In the genomic region with DNA sequence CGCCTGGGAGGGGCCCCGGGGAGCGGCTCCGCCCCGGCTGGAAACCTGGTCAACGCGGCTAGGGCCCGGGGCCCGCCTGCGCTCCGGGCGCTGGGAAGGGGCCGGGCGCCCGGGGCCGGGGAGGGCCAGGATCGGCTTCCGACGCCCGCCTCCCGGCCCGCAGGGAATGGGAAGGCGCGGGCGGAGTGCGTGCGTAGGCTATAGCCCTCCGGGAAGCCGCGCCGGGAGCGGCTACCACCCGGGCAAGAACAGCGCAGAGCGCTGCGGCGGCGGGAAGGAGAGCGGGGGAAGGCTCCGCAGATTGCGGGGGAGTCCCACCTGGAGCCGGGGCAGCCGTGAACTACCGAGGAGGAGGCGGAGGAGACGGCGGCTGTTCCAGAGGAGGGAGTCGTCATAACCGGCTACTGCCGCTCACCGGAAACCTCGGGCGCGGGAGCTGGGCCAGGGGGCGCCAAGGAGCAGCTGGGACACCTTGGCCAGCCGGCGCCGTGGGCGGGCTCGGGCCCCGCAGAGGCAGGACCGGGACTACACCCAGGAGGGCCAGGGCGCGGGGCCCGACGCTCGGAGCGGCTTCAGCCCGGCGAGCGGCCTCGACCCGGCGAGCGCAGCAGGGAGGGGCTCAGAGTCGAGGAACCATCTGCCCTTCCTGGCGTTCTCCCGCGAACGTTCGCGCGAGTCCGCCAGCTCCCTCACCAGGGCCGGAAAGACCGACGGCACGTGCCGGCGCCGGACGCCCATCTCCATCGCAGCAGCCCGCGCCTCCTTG, we compare ENCODE assay signal across 8 cellular contexts. TPM values are rescaled to one million over a fixed set of nuclear protein-coding genes. Genes with fewer than 3 reads are reported as not detected.
DNase-seq lines count a peak whose midpoint lies in the region; ATAC-seq, FAIRE-seq and TF ChIP-seq lines count a peak whose summit lies in the region.

A gene (minus strand): TSS at position 429 of the 766 bp plus-strand sequence. CDS start 3,838 bp downstream, outside the sequence.

- H3K9me1 ChIP-seq in keratinocyte (ENCODE audit: control insufficient read depth, extremely low read depth, insufficient read depth, low read length): no peaks in the 10 kb centered on the region

- WGBS in A549 (ENCODE audit: missing lambda C conversion rate): 8% methylated on average over 7 of the region's 95 CpGs

- H3K9ac ChIP-seq in keratinocyte (ENCODE audit: control insufficient read depth, extremely low read depth, insufficient read depth, low read length): peak within 1 kb of the TSS; percentile 87

- TF ChIP-seq EP300 in A549 (IDR thresholded peaks at IDR 0.05): no peak

- peak within 1 kb of the TSS; percentile 89 to 100 for H3K27ac ChIP-seq in A549
- peak within 1 kb of the TSS; percentile 91 for H3K27ac ChIP-seq in keratinocyte (ENCODE audit: control insufficient read depth, insufficient read depth, low read length)

- H3K9me3 ChIP-seq in A549 (no peaks in the 10 kb centered on the region), keratinocyte (ENCODE audit: control insufficient read depth, low read depth, low read length) (no peaks in the 10 kb centered on the region)

- 0 out of 5 replicates have a peak, but pooled peaks of 1 of the 2 experiments have one; percentile 19 for TF ChIP-seq RAD21 in A549 (conservative IDR thresholded peaks at IDR 0.05 in 1 of 2, IDR thresholded peaks at IDR 0.05 in 1 of 2)

- dilution Hi-C loops in keratinocyte (cut with MboI; ENCODE audit: extremely low pct_ligation_motif_present, low sequenced_read_pairs): no loop called here

- DNase-seq in A549 (ENCODE audit: low read depth in 1 of 2, low spot score in 1 of 2): peak; percentile 72 to 84
- DNase-seq in GM18507 (ENCODE audit: extremely low spot score, insufficient read length, low read depth): peak; percentile 74
- peak; percentile 84 for DNase-seq in NCI-H2227 (lab: John Stamatoyannopoulos, UW; ENCODE audit: unreplicated experiment)
- peak; percentile 58 for DNase-seq in activated CD4-positive, CD25-positive, alpha-beta regulatory T cell treated with anti-CD3 and anti-CD28 coated beads, Interleukin-2, amount 50 U/mL, for 16 hours (ENCODE audit: low read depth, low spot score)
- peak; percentile 72 for DNase-seq in central memory CD4-positive, alpha-beta T cell
- no peak for DNase-seq in keratinocyte (ENCODE audit: low read depth, low spot score)
- peak; percentile 68 to 77 for DNase-seq in stimulated activated CD4-positive, alpha-beta T cell treated with anti-CD3 and anti-CD28 coated beads, Interleukin-15, amount 100 ng/mL, for 48 hours (ENCODE audit: low read depth in 2 of 2)

- peaks cover 7 to 8% of the 10 kb centered on the region in 2 experiments for H3K36me3 ChIP-seq in keratinocyte (ENCODE audit: control insufficient read depth in 2 of 2, extremely low read depth in 1 of 2, insufficient read depth in 2 of 2, low read length in 2 of 2)

- H3K4me1 ChIP-seq in A549: peaks cover 13% of the 10 kb centered on the region; the same call in 2 of the 3 replicates
- peaks cover 32% of the 10 kb centered on the region for H3K4me1 ChIP-seq in keratinocyte (ENCODE audit: control insufficient read depth, extremely low read depth, insufficient read depth, low read length)

- H4K20me1 ChIP-seq in keratinocyte (ENCODE audit: control insufficient read depth, extremely low read depth, insufficient read depth, low read length): no peaks in the 10 kb centered on the region

- H2AFZ ChIP-seq in keratinocyte (ENCODE audit: control insufficient read depth, low read length): peak within 1 kb of the TSS; percentile 77

- H3K79me2 ChIP-seq in keratinocyte (ENCODE audit: control insufficient read depth, insufficient read depth, low read length): peaks cover 20% of the 10 kb centered on the region

- H3K27me3 ChIP-seq in keratinocyte (ENCODE audit: control insufficient read depth, extremely low read depth, insufficient read depth, low read length): no peaks in the 10 kb centered on the region

- peak; percentile 54 for TF ChIP-seq CTCF in A549 (IDR thresholded peaks at IDR 0.05)
- TF ChIP-seq CTCF in keratinocyte (optimal IDR thresholded peaks at IDR 0.05 in 1 of 3, IDR thresholded peaks at IDR 0.05 in 1 of 3, conservative IDR thresholded peaks at IDR 0.05 in 1 of 3; ENCODE audit: extremely low read depth in 1 of 3, insufficient read depth in 2 of 3, low read length in 3 of 3): peak in 2 of 3 experiments; percentile 69 to 82

- peak within 1 kb of the TSS; percentile 71 for H3K4me2 ChIP-seq in A549
- H3K4me2 ChIP-seq in keratinocyte (ENCODE audit: control insufficient read depth, extremely low read depth, insufficient read depth, low read depth, low read length): peak within 1 kb of the TSS; percentile 77

- no peak for FAIRE-seq in A549 (lab: Jason Lieb, UNC)
- peak; percentile 69 for FAIRE-seq in GM18507 (lab: Jason Lieb, UNC)
- FAIRE-seq in keratinocyte (lab: Jason Lieb, UNC): no peak

- peak within 1 kb of the TSS; percentile 57 for H3K4me3 ChIP-seq in A549
- H3K4me3 ChIP-seq in keratinocyte (ENCODE audit: control insufficient read depth in 2 of 3, extremely low read depth in 1 of 3, insufficient read depth in 2 of 3, low read depth in 1 of 3, low read length in 3 of 3): peak within 1 kb of the TSS; percentile 57 to 70 (median 63)

- TF ChIP-seq POLR2A in A549 (IDR thresholded peaks at IDR 0.05; ENCODE audit: low read length): peak; percentile 46

- CTCF ChIA-PET in A549 (lab: Yijun Ruan, JAX): interaction anchor here (0.7 to 2.1 kb wide), 10 partner anchors 11 to 80 kb away, joined by 3 to 7 read pairs (median 4); no protein-coding TSS in a partner anchor

- POLR2A ChIA-PET in A549 (lab: Yijun Ruan, JAX): interaction anchor here (0.7 to 1.0 kb wide), 2 partner anchors 39 to 71 kb away, joined by 3 to 4 read pairs; a partner anchor contains a TSS

- peak; percentile 94 to 97 for ATAC-seq in A549
- ATAC-seq in HG02973 (IDR thresholded peaks at IDR 0.05; ENCODE audit: unreplicated experiment): peak; percentile 71

TF ChIP-seq in A549, 52 proteins besides CTCF, POLR2A, EP300 and RAD21 (continues in another document):
- no peak for TF ChIP-seq MAFK (IDR thresholded peaks at IDR 0.05; ENCODE audit: partially characterized antibody)
- TF ChIP-seq FOSB (CRISPR knock-in tag; IDR thresholded peaks at IDR 0.05): no peak
- TF ChIP-seq, protein P1, sequence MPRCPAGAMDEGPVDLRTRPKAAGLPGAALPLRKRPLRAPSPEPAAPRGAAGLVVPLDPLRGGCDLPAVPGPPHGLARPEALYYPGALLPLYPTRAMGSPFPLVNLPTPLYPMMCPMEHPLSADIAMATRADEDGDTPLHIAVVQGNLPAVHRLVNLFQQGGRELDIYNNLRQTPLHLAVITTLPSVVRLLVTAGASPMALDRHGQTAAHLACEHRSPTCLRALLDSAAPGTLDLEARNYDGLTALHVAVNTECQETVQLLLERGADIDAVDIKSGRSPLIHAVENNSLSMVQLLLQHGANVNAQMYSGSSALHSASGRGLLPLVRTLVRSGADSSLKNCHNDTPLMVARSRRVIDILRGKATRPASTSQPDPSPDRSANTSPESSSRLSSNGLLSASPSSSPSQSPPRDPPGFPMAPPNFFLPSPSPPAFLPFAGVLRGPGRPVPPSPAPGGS (IDR thresholded peaks at IDR 0.05): no peak
- TF ChIP-seq RNF2 (IDR thresholded peaks at IDR 0.05; ENCODE audit: borderline replicate concordance, low read depth): no peak
- TF ChIP-seq, protein P2, sequence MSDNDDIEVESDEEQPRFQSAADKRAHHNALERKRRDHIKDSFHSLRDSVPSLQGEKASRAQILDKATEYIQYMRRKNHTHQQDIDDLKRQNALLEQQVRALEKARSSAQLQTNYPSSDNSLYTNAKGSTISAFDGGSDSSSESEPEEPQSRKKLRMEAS (IDR thresholded peaks at IDR 0.05): peak; percentile 96; the same call in 1 of the 2 replicates
- TF ChIP-seq HDAC2 (IDR thresholded peaks at IDR 0.05): no peak
- no peak for TF ChIP-seq ZC3H11A (IDR thresholded peaks at IDR 0.05)
- TF ChIP-seq BHLHE40 (IDR thresholded peaks at IDR 0.05; ENCODE audit: low read depth, low read length): peak; percentile 87
- TF ChIP-seq, protein P3, sequence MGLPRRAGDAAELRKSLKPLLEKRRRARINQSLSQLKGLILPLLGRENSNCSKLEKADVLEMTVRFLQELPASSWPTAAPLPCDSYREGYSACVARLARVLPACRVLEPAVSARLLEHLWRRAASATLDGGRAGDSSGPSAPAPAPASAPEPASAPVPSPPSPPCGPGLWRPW (IDR thresholded peaks at IDR 0.05): no peak
- TF ChIP-seq TFCP2L1 (CRISPR knock-in tag; IDR thresholded peaks at IDR 0.05): no peak
- TF ChIP-seq, protein P4, sequence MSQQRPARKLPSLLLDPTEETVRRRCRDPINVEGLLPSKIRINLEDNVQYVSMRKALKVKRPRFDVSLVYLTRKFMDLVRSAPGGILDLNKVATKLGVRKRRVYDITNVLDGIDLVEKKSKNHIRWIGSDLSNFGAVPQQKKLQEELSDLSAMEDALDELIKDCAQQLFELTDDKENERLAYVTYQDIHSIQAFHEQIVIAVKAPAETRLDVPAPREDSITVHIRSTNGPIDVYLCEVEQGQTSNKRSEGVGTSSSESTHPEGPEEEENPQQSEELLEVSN (IDR thresholded peaks at IDR 0.05; ENCODE audit: borderline replicate concordance, low read depth): peak; percentile 94
- TF ChIP-seq TP53 (CRISPR knock-in tag; IDR thresholded peaks at IDR 0.05): no peak
- TF ChIP-seq NFE2L2 (conservative IDR thresholded peaks at IDR 0.05; ENCODE audit: low read length): no peak
- 0 out of 2 replicates have a peak, but pooled peaks have one; percentile 16 for TF ChIP-seq MAZ (IDR thresholded peaks at IDR 0.05; ENCODE audit: borderline replicate concordance, low read depth, low read length)
- TF ChIP-seq GATA3 (IDR thresholded peaks at IDR 0.05; ENCODE audit: borderline replicate concordance): no peak
- TF ChIP-seq RARB (CRISPR knock-in tag; IDR thresholded peaks at IDR 0.05): no peak
- TF ChIP-seq NR3C1 (IDR thresholded peaks at IDR 0.05): no peak
- TF ChIP-seq CHD2 (IDR thresholded peaks at IDR 0.05; ENCODE audit: low read length, partially characterized antibody): no peak

RNA-seq across cellular contexts. Expression of the gene that starts here (rescaled TPM):
- polyA plus RNA-seq in A549 (2011; rRNA removed) (11.1 and 11.3 TPM in 2 replicates), A549 (2017; fragmentation: RNase III; extraction: RNeasy Plus Mini Kit Qiagen cat#74134 plus additional on column Dnase treatment) (8.6 to 10.0 TPM (median 9.3 TPM) in 3 replicates), keratinocyte (23.4 to 39.0 TPM (median 35.5 TPM) in 3 replicates)
- 4.5 and 4.7 TPM in 2 replicates for polyA plus RNA-seq in A549 (2012; cell fraction: cytosol; rRNA removed)
- polyA plus RNA-seq in A549 (2012; cell fraction: nucleus; rRNA removed): 3.5 and 5.8 TPM in 2 replicates
- polyA minus RNA-seq in A549 (2011; rRNA and poly(A)+ RNA removed): 7.4 and 7.7 TPM in 2 replicates
- polyA plus RNA-seq in keratinocyte (2011; ENCODE audit: low read depth): 13.7 TPM
- polyA plus RNA-seq in keratinocyte (2011; cell fraction: cytosol; rRNA removed): 16.3 and 30.1 TPM in 2 replicates
- 50.9 and 60.1 TPM in 2 replicates for polyA plus RNA-seq in keratinocyte (2011; cell fraction: nucleus; rRNA removed)
- polyA plus RNA-seq in keratinocyte (2012; ENCODE audit: low replicate concordance): 11.3 and 35.8 TPM in 2 replicates
- 27.9 to 59.3 TPM (median 32.2 TPM) in 3 replicates for polyA minus RNA-seq in keratinocyte
- 32.4 TPM for polyA minus RNA-seq in keratinocyte (2011; cell fraction: cytosol; rRNA and poly(A)+ RNA removed)
- polyA minus RNA-seq in keratinocyte (2011; cell fraction: nucleus; rRNA and poly(A)+ RNA removed): 53.7 and 98.0 TPM in 2 replicates
